In genomic region chr16:1492923-1493745, GRCh38 we compare ENCODE assay signal across 1 cellular context.
TF ChIP-seq lines count a peak whose summit lies in the region.

TSS of gene TELO2 (plus strand) at chr16:1493360. CDS start at chr16:1494282, 922 bp downstream.

TF ChIP-seq in HepG2, 621 proteins besides CTCF, POLR2A, EP300 and RAD21 (continued from another document and continues in another):
- no peak for TF ChIP-seq TEF (CRISPR knock-in tag; IDR thresholded peaks at IDR 0.05)
- peak; percentile 47; the same call in 1 of the 2 replicates for TF ChIP-seq TFDP1 (CRISPR knock-in tag; IDR thresholded peaks at IDR 0.05; ENCODE audit: borderline replicate concordance)
- TF ChIP-seq ATF2 (CRISPR knock-in tag; IDR thresholded peaks at IDR 0.05) = peak; percentile 37; the same call in 1 of the 2 replicates
- no peak for TF ChIP-seq ZMYM4 (CRISPR knock-in tag; IDR thresholded peaks at IDR 0.05)
- TF ChIP-seq NCOR1 (IDR thresholded peaks at IDR 0.05; ENCODE audit: borderline replicate concordance, low read length) = 0 out of 2 replicates have a peak, but pooled peaks have one; percentile 21
- TF ChIP-seq FOXK2 (IDR thresholded peaks at IDR 0.05) = peak; percentile 18; the same call in 1 of the 2 replicates
- TF ChIP-seq CSRNP1 (CRISPR knock-in tag; IDR thresholded peaks at IDR 0.05) = peak; percentile 72; the same call in 1 of the 2 replicates
- TF ChIP-seq ZNF883 (CRISPR knock-in tag; IDR thresholded peaks at IDR 0.05; ENCODE audit: not compliant biosample characterization) = peak; percentile 93
- TF ChIP-seq NFAT5 (CRISPR knock-in tag; IDR thresholded peaks at IDR 0.05) = no peak; the same call in 1 of the 2 replicates
- TF ChIP-seq ZNF280B (CRISPR knock-in tag; IDR thresholded peaks at IDR 0.05; ENCODE audit: borderline replicate concordance) = 0 out of 2 replicates have a peak, but pooled peaks have one; percentile 47
- TF ChIP-seq ZNF18 (CRISPR knock-in tag; IDR thresholded peaks at IDR 0.05; ENCODE audit: insufficient replicate concordance) = peak; percentile 75
- TF ChIP-seq ZNF142 (CRISPR knock-in tag; IDR thresholded peaks at IDR 0.05) = 0 out of 2 replicates have a peak, but pooled peaks have one; percentile 24
- 0 out of 2 replicates have a peak, but pooled peaks have one; percentile 35 for TF ChIP-seq ZNF276 (CRISPR knock-in tag; IDR thresholded peaks at IDR 0.05; ENCODE audit: low read depth)
- TF ChIP-seq ZSCAN21 (CRISPR knock-in tag; IDR thresholded peaks at IDR 0.05; ENCODE audit: borderline replicate concordance) = peak; percentile 61; the same call in 1 of the 2 replicates
- no peak for TF ChIP-seq ZNF317 (CRISPR knock-in tag; IDR thresholded peaks at IDR 0.05)
- TF ChIP-seq CREM (IDR thresholded peaks at IDR 0.05) = no peak
- no peak for TF ChIP-seq CREM (CRISPR knock-in tag; IDR thresholded peaks at IDR 0.05)
- TF ChIP-seq ZNF781 (CRISPR knock-in tag; IDR thresholded peaks at IDR 0.05; ENCODE audit: borderline replicate concordance, not compliant biosample characterization) = peak; percentile 58
- TF ChIP-seq ZNF878 (CRISPR knock-in tag; IDR thresholded peaks at IDR 0.05) = no peak
- 0 out of 2 replicates have a peak, but pooled peaks have one; percentile 23 for TF ChIP-seq ZSCAN29 (CRISPR knock-in tag; conservative IDR thresholded peaks at IDR 0.05)
- peak; percentile 99 for TF ChIP-seq ZFAT (CRISPR knock-in tag; conservative IDR thresholded peaks at IDR 0.05)
- TF ChIP-seq ZNF598 (CRISPR knock-in tag; IDR thresholded peaks at IDR 0.05; ENCODE audit: borderline replicate concordance) = no peak; the same call in 1 of the 2 replicates
- no peak for TF ChIP-seq ZNF136 (CRISPR knock-in tag; IDR thresholded peaks at IDR 0.05; ENCODE audit: low read depth)
- TF ChIP-seq GATAD1 (CRISPR knock-in tag; IDR thresholded peaks at IDR 0.05) = peak; percentile 90
- TF ChIP-seq ZBTB42 (CRISPR knock-in tag; IDR thresholded peaks at IDR 0.05) = peak; percentile 19; the same call in 1 of the 2 replicates
- peak; percentile 42; the same call in 1 of the 2 replicates for TF ChIP-seq MXD1 (CRISPR knock-in tag; IDR thresholded peaks at IDR 0.05)
- TF ChIP-seq RCOR2 (CRISPR knock-in tag; IDR thresholded peaks at IDR 0.05) = no peak
